1 cellular context compared by ENCODE assay signal in the genomic region with DNA sequence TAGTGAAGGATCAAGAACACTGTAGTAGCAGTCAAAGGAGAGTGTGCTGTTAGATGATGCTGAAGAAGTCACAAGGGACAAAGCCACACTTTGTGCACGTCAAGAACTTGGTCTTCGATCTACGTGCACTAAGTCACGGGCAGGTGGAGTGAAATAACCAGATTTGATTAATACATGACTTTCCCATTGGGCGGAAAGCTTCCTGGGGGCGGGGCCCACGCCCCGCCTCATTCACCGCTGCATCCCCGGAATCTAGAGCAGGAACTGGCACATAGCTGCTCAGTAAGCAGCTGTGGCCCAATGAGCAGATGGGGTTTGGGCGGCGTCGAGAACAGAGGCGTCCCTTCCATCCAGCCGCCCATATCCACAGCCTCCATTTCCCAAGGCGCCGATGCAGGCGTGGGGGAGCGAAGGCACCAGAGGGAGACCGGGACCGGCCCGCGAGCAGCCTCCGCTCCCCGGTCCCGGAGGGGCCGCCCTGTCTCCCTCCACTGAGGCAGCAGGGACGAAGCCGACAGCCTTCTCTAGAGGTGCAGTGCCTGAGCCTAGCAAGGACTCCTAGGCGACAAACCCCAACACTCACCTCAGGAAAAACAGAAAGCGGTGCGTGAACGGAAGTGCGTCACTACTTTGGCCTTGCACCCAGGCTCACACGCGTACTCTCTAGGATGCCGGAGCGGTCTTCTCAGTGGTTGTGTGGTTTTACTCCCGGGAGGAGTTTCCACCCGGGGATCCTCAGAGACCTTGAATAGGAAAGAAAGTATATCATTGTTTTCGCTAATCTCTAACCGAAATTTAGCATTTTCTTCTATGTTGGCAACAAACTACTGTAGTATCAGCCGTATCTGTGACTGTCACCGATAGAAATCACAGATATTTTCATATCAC.
TF ChIP-seq lines count a peak whose summit lies in the region.

No MANE protein-coding gene starts in this region.

TF ChIP-seq in H1, 55 proteins besides CTCF, POLR2A, EP300 and RAD21 (continued from another document):
- TF ChIP-seq HDAC2 (IDR thresholded peaks at IDR 0.05; ENCODE audit: borderline replicate concordance in 1 of 2, low read depth in 2 of 2, low read length in 2 of 2): peak in 1 of 2 experiments; percentile 77; a peak in 1 of 4 replicates
